In genomic region chr2:178426388-178426787, GRCh38 we compare ENCODE assay signal across 17 cellular contexts. TPM values are rescaled to one million over a fixed set of nuclear protein-coding genes. Genes with fewer than 3 reads are reported as not detected.
DNase-seq lines count a peak whose midpoint lies in the region; ATAC-seq and TF ChIP-seq lines count a peak whose summit lies in the region.
"Had no signal": no experiment of that assay in that cellular context is flagged by ENCODE, and none has a peak within 500 bp of the region (broad histone marks: within the 10 kb centered on the region; RNA-seq: fewer than 3 reads in every experiment).

No MANE protein-coding gene starts in this region.

- H3K36me3 Mint-ChIP-seq in activated naive CD4-positive, alpha-beta T cell treated with anti-CD3 and anti-CD28 coated beads, Interleukin-2, amount 50 U/mL, for 72 hours: peaks cover 34 to 55% of the 10 kb centered on the region in 2 donors

- no peaks in the 10 kb centered on the region for H3K27me3 ChIP-seq in brain microvascular endothelial cell (replicated peaks)

- no peak for ATAC-seq in activated naive CD4-positive, alpha-beta T cell treated with anti-CD3 and anti-CD28 coated beads, Interleukin-2, amount 50 U/mL, for 72 hours

- no peak for TF ChIP-seq CTCF in brain microvascular endothelial cell (IDR thresholded peaks at IDR 0.05; ENCODE audit: low read depth, low read length, missing control alignments)

- H3K27ac ChIP-seq in brain microvascular endothelial cell: no peak overlapping the region
- H3K27ac ChIP-seq: RWPE1 had no signal

- no peak overlapping the region for H3K4me3 ChIP-seq in brain microvascular endothelial cell (ENCODE audit: low read depth, low read length)

- H3K9me3 Mint-ChIP-seq in activated naive CD4-positive, alpha-beta T cell treated with anti-CD3 and anti-CD28 coated beads, Interleukin-2, amount 50 U/mL, for 72 hours: peaks cover 17 to 18% of the 10 kb centered on the region in 2 donors

- H3K36me3 ChIP-seq in brain microvascular endothelial cell (replicated peaks): peaks cover 33% of the 10 kb centered on the region

- in situ Hi-C loops in brain microvascular endothelial cell (cut with HindIII; ENCODE audit: low pct_ligation_motif_present, low sequenced_read_pairs): no loop called here

- H3K27ac Mint-ChIP-seq in activated naive CD4-positive, alpha-beta T cell treated with anti-CD3 and anti-CD28 coated beads, Interleukin-2, amount 50 U/mL, for 72 hours: no peak overlapping the region
- H3K27ac Mint-ChIP-seq: IgD-negative memory B cell had no signal

- peak; percentile 22 for DNase-seq in EL
- peak; percentile 50 for DNase-seq in RPMI7951 (ENCODE audit: low read depth)
- peak; percentile 25 for DNase-seq in brain microvascular endothelial cell
- DNase-seq in iris pigment epithelial cell (ENCODE audit: low read depth): peak; percentile 50
- DNase-seq in HUDEP-2 (lab: John Stamatoyannopoulos, UW; ENCODE audit: unreplicated experiment in 76 of 76): no peak
- DNase-seq in AML-193 (lab: John Stamatoyannopoulos, UW): no peak
- no peak for DNase-seq in inferior parietal cortex (ENCODE audit: extremely low spot score)
- no peak for DNase-seq in activated naive CD4-positive, alpha-beta T cell treated with anti-CD3 and anti-CD28 coated beads, Interleukin-2, amount 50 U/mL, for 72 hours (ENCODE audit: low spot score in 2 of 2)
- DNase-seq: C1 segment of cervical spinal cord; NCI-H1436; NCI-H2029; NCI-H2171; NCI-H446 treated with DMSO at 0.1 percent for 48 hours; NK-92 treated with Interleukin-12 subunit alpha and Interleukin-12 subunit beta, amount 100 ng/mL, for 24 hours; OCI-M1 had no signal

RNA-seq across cellular contexts. Expression of gene PRKRA, which starts 24.6 kb away (rescaled TPM):
- total RNA-seq in RPMI7951 (2014; rRNA removed; shearing (Covaris generic)): 82.5 and 96.2 TPM in 2 replicates
- total RNA-seq in activated naive CD4-positive, alpha-beta T cell treated with anti-CD3 and anti-CD28 coated beads, Interleukin-2, amount 50 U/mL, for 72 hours: 100 to 1,000 TPM in 1 of 2 donors, 10 to 100 TPM in 1; 57.2 to 144 TPM

RNA-seq across cellular contexts. Expression of gene PJVK, which starts 24.8 kb away (rescaled TPM):
- 0.59 TPM in 1 of 2 replicates, not detected in the other for total RNA-seq in RPMI7951 (2014; rRNA removed; shearing (Covaris generic))
- 1 to 10 TPM; 1.7 to 4.5 TPM for total RNA-seq in activated naive CD4-positive, alpha-beta T cell treated with anti-CD3 and anti-CD28 coated beads, Interleukin-2, amount 50 U/mL, for 72 hours

RNA-seq across cellular contexts. Expression of gene FKBP7, which starts 52.0 kb away (rescaled TPM):
- total RNA-seq in RPMI7951 (2014; rRNA removed; shearing (Covaris generic)): 50.8 and 60.6 TPM in 2 replicates
- 1 to 10 TPM; 1.6 to 2.8 TPM for total RNA-seq in activated naive CD4-positive, alpha-beta T cell treated with anti-CD3 and anti-CD28 coated beads, Interleukin-2, amount 50 U/mL, for 72 hours

RNA-seq across cellular contexts. Expression of gene PLEKHA3, which starts 53.9 kb away (rescaled TPM):
- 6.5 and 6.8 TPM in 2 replicates for total RNA-seq in RPMI7951 (2014; rRNA removed; shearing (Covaris generic))
- total RNA-seq in activated naive CD4-positive, alpha-beta T cell treated with anti-CD3 and anti-CD28 coated beads, Interleukin-2, amount 50 U/mL, for 72 hours: 10 to 100 TPM; 20.4 to 34.1 TPM

Comparison
In these comparisons a context has a peak if more than half of its experiments do, and no peak if none do; other contexts are left out.
1. DNase-seq: peak in EL (single experiment), RPMI7951 (single experiment), brain microvascular endothelial cell (single experiment) and iris pigment epithelial cell (single experiment); none in HUDEP-2 (0 of 76), AML-193 (0 of 2), inferior parietal cortex (single experiment) and activated naive CD4-positive, alpha-beta T cell treated with anti-CD3 and anti-CD28 coated beads, Interleukin-2, amount 50 U/mL, for 72 hours (0 of 2).
2. RNA of gene FKBP7, which starts 52.0 kb away (total RNA-seq): 50.8 to 60.6 TPM in RPMI7951; 1.6 to 2.8 TPM in activated naive CD4-positive, alpha-beta T cell treated with anti-CD3 and anti-CD28 coated beads, Interleukin-2, amount 50 U/mL, for 72 hours; every median in the first group is over 10 times any median in the second.